ENCODE assay signal across 22 cellular contexts in genomic region chr9:134412298-134412711, GRCh38.
DNase-seq lines count a peak whose midpoint lies in the region; ATAC-seq and TF ChIP-seq lines count a peak whose summit lies in the region.
"Had no signal": no experiment of that assay in that cellular context is flagged by ENCODE, and none has a peak within 500 bp of the region (broad histone marks: within the 10 kb centered on the region; RNA-seq: fewer than 3 reads in every experiment).

No MANE protein-coding gene starts in this region.

- no peak for TF ChIP-seq CTCF in HL-60 (IDR thresholded peaks at IDR 0.05; ENCODE audit: insufficient read depth, low read length)
- no peak for TF ChIP-seq CTCF in endothelial cell (IDR thresholded peaks at IDR 0.05; ENCODE audit: unreplicated experiment)
- TF ChIP-seq CTCF in psoas muscle (IDR thresholded peaks at IDR 0.05), result no peak
- TF ChIP-seq CTCF in left lung (IDR thresholded peaks at IDR 0.05), result no peak

- H3K27ac Mint-ChIP-seq in endothelial cell (ENCODE audit: unreplicated experiment), result peak overlapping the region; percentile 93
- no peak overlapping the region for H3K27ac Mint-ChIP-seq in naive thymus-derived CD4-positive, alpha-beta T cell

- H3K27ac ChIP-seq in BLaER1 treated with 17β-estradiol and CSF1 and Interleukin-3, amounts not matched to agents 10 nM and 100 nM, result peak overlapping the region in 1 of 11 experiments; percentile 91; a peak in 1 of 22 replicates
- H3K27ac ChIP-seq in HL-60 (replicated peaks), result peak overlapping the region; percentile 89
- peak overlapping the region; percentile 81 for H3K27ac ChIP-seq in psoas muscle
- H3K27ac ChIP-seq in naive thymus-derived CD4-positive, alpha-beta T cell (ENCODE audit: low read depth, low read length), result no peak overlapping the region
- H3K27ac ChIP-seq in left lung, result no peak overlapping the region
- H3K27ac ChIP-seq: neural progenitor cell had no signal

- peaks cover 11% of the 10 kb centered on the region for H3K36me3 Mint-ChIP-seq in endothelial cell (ENCODE audit: low read depth, unreplicated experiment)
- no peaks in the 10 kb centered on the region for H3K36me3 Mint-ChIP-seq in naive thymus-derived CD4-positive, alpha-beta T cell
- H3K36me3 Mint-ChIP-seq: activated naive CD8-positive, alpha-beta T cell treated with anti-CD3 and anti-CD28 coated beads, Interleukin-2, amount 10 ng/mL, durations not matched to agents 7 days and 5 days; neural progenitor cell had no signal

- CTCF ChIA-PET in naive thymus-derived CD4-positive, alpha-beta T cell (lab: Charles Lee), result interaction anchor here (0.6 kb wide), 1 partner anchor 142 kb away, joined by 3 read pairs; no protein-coding TSS in a partner anchor

- 71 to 81% (median 72%) methylated on average over 16 of the region's 16 CpGs for WGBS in psoas muscle, 3 donors

- no peak overlapping the region for H3K4me3 ChIP-seq in BLaER1 treated with 17β-estradiol and CSF1 and Interleukin-3, amounts not matched to agents 10 nM and 100 nM
- no peak overlapping the region for H3K4me3 ChIP-seq in HL-60 (replicated peaks; ENCODE audit: insufficient read depth, low read length)
- no peak overlapping the region for H3K4me3 ChIP-seq in psoas muscle
- no peak overlapping the region for H3K4me3 ChIP-seq in naive thymus-derived CD4-positive, alpha-beta T cell (ENCODE audit: low read length)
- H3K4me3 ChIP-seq in left lung, result no peak overlapping the region
- H3K4me3 ChIP-seq: neural progenitor cell had no signal

- peaks cover 5% of the 10 kb centered on the region for H3K9me3 Mint-ChIP-seq in endothelial cell (ENCODE audit: unreplicated experiment)
- no peaks in the 10 kb centered on the region for H3K9me3 Mint-ChIP-seq in naive thymus-derived CD4-positive, alpha-beta T cell
- H3K9me3 Mint-ChIP-seq: activated naive CD8-positive, alpha-beta T cell treated with anti-CD3 and anti-CD28 coated beads, Interleukin-2, amount 10 ng/mL, durations not matched to agents 7 days and 5 days; dendritic cell treated with granulocyte-macrophage colony-stimulating factor and Interleukin-4, amounts not matched to agents 40 ng/mL and 50 ng/mL, for 4 days; neural progenitor cell had no signal

- DNase-seq in HL-60 (ENCODE audit: low read depth in 1 of 2, low spot score in 1 of 2) (peak in 1 of 2 experiments; percentile 67), endothelial cell (ENCODE audit: low spot score) (no peak), psoas muscle (peak in 1 of 2 donors; percentile 65), GM03348 (ENCODE audit: low spot score) (no peak), left lung (no peak)
- DNase-seq in naive thymus-derived CD4-positive, alpha-beta T cell, result no peak
- DNase-seq: activated CD8-positive, alpha-beta T cell treated with anti-CD3 and anti-CD28 coated beads, Interleukin-2, amount 10 ng/mL, durations not matched to agents 7 days and 5 days; activated naive CD8-positive, alpha-beta T cell treated with anti-CD3 and anti-CD28 coated beads, Interleukin-2, amount 10 ng/mL, durations not matched to agents 7 days and 5 days; activated T-cell treated with anti-CD3 and anti-CD28 coated beads, Interleukin-2, amount 50 U/mL, for 48 hours; AML-193; Calu3; GOT3; KBM-7; midbrain; NCI-H1436; NCI-H226; SHP77 treated with DMSO at 0.1 percent for 48 hours; stimulated activated CD4-positive, alpha-beta T cell treated with anti-CD3 and anti-CD28 coated beads, Interleukin-1b, Interleukin-23, amount 100 ng/mL, for 48 hours had no signal

- peak overlapping the region; percentile 15 to 100 (median 50); a peak in 19 of 22 replicates for H3K4me2 ChIP-seq in BLaER1 treated with 17β-estradiol and CSF1 and Interleukin-3, amounts not matched to agents 10 nM and 100 nM
- H3K4me2 ChIP-seq: neural progenitor cell had no signal

- intact Hi-C loops in psoas muscle (cut with DNase I), result loop anchor here in 1 of 2 donors (5.0 kb wide), 2 partner anchors 35 to 80 kb away; no protein-coding TSS in a partner anchor
- intact Hi-C loops in naive thymus-derived CD4-positive, alpha-beta T cell (cut with micrococcal nuclease), result no loop called here
- intact Hi-C loops in left lung (cut with DNase I), result no loop called here

- H3K9ac ChIP-seq in BLaER1 treated with 17β-estradiol and CSF1 and Interleukin-3, amounts not matched to agents 10 nM and 100 nM, result peak overlapping the region in 2 of 11 experiments; percentile 18 to 40; a peak in 4 of 22 replicates
- H3K9ac ChIP-seq: neural progenitor cell had no signal

- H3K4me3 Mint-ChIP-seq in endothelial cell (ENCODE audit: unreplicated experiment), result peak overlapping the region; percentile 60
- H3K4me3 Mint-ChIP-seq in naive thymus-derived CD4-positive, alpha-beta T cell, result no peak overlapping the region
- H3K4me3 Mint-ChIP-seq: activated CD8-positive, alpha-beta T cell treated with anti-CD3 and anti-CD28 coated beads, Interleukin-2, amount 10 ng/mL, durations not matched to agents 7 days and 5 days; activated naive CD8-positive, alpha-beta T cell treated with anti-CD3 and anti-CD28 coated beads, Interleukin-2, amount 10 ng/mL, durations not matched to agents 7 days and 5 days; neural progenitor cell had no signal

- peaks cover 27% of the 10 kb centered on the region for H3K4me1 Mint-ChIP-seq in endothelial cell (ENCODE audit: unreplicated experiment)
- peaks cover 3 to 19% (median 11%) of the 10 kb centered on the region in 7 donors for H3K4me1 Mint-ChIP-seq in naive thymus-derived CD4-positive, alpha-beta T cell

- peaks cover 30 to 88% (median 70%) of the 10 kb centered on the region in 11 experiments for H3K36me3 ChIP-seq in BLaER1 treated with 17β-estradiol and CSF1 and Interleukin-3, amounts not matched to agents 10 nM and 100 nM
- H3K36me3 ChIP-seq in psoas muscle (ENCODE audit: insufficient read depth in 1 of 2, low read depth in 1 of 2), result peaks cover 0 to 11% of the 10 kb centered on the region in 2 donors
- no peaks in the 10 kb centered on the region for H3K36me3 ChIP-seq in naive thymus-derived CD4-positive, alpha-beta T cell (ENCODE audit: control insufficient read depth in 2 of 3, insufficient read depth in 3 of 3, low read length in 3 of 3)
- peaks cover 0 to 70% of the 10 kb centered on the region in 2 donors for H3K36me3 ChIP-seq in left lung
- H3K36me3 ChIP-seq: neural progenitor cell had no signal

- peaks cover 38 to 83% (median 74%) of the 10 kb centered on the region in 10 experiments for H3K4me1 ChIP-seq in BLaER1 treated with 17β-estradiol and CSF1 and Interleukin-3, amounts not matched to agents 10 nM and 100 nM
- H3K4me1 ChIP-seq in psoas muscle (peaks cover 86% of the 10 kb centered on the region), left lung (peaks cover 55 to 77% of the 10 kb centered on the region in 2 donors)
- H3K4me1 ChIP-seq in naive thymus-derived CD4-positive, alpha-beta T cell (ENCODE audit: control insufficient read depth in 2 of 2, insufficient read depth in 2 of 2, low read length in 2 of 2), result peaks cover 5 to 7% of the 10 kb centered on the region in 2 donors
- H3K4me1 ChIP-seq: neural progenitor cell had no signal

- peaks cover 76 to 99% (median 96%) of the 10 kb centered on the region in 11 experiments; a peak in 21 of 22 replicates for H4K20me1 ChIP-seq in BLaER1 treated with 17β-estradiol and CSF1 and Interleukin-3, amounts not matched to agents 10 nM and 100 nM

- no peaks in the 10 kb centered on the region for H3K27me3 ChIP-seq in BLaER1 treated with 17β-estradiol and CSF1 and Interleukin-3, amounts not matched to agents 10 nM and 100 nM
- no peaks in the 10 kb centered on the region for H3K27me3 ChIP-seq in HL-60 (ENCODE audit: insufficient read depth, poor library complexity, severe bottlenecking)
- H3K27me3 ChIP-seq in psoas muscle (ENCODE audit: insufficient read depth in 3 of 3, low read length in 2 of 3), result no peaks in the 10 kb centered on the region
- no peaks in the 10 kb centered on the region for H3K27me3 ChIP-seq in naive thymus-derived CD4-positive, alpha-beta T cell (ENCODE audit: control insufficient read depth in 2 of 2, insufficient read depth in 2 of 2, low read length in 2 of 2)
- H3K27me3 ChIP-seq in left lung, result no peaks in the 10 kb centered on the region
- H3K27me3 ChIP-seq: neural progenitor cell had no signal

- POLR2A ChIA-PET in naive thymus-derived CD4-positive, alpha-beta T cell (lab: Charles Lee), result no interaction called here

- no peak for ATAC-seq in psoas muscle
- no peak for ATAC-seq in naive thymus-derived CD4-positive, alpha-beta T cell
- ATAC-seq in HG03469 (IDR thresholded peaks at IDR 0.05; ENCODE audit: unreplicated experiment), result no peak
- ATAC-seq in left lung, result no peak
- ATAC-seq: activated CD8-positive, alpha-beta T cell treated with anti-CD3 and anti-CD28 coated beads, Interleukin-2, amount 10 ng/mL, durations not matched to agents 7 days and 5 days had no signal

- H3K27me3 Mint-ChIP-seq in endothelial cell (ENCODE audit: unreplicated experiment), result peaks cover 14% of the 10 kb centered on the region
- peaks cover 0 to 2% (median 0%) of the 10 kb centered on the region in 5 donors for H3K27me3 Mint-ChIP-seq in naive thymus-derived CD4-positive, alpha-beta T cell
- H3K27me3 Mint-ChIP-seq: activated naive CD8-positive, alpha-beta T cell treated with anti-CD3 and anti-CD28 coated beads, Interleukin-2, amount 10 ng/mL, durations not matched to agents 7 days and 5 days; dendritic cell treated with granulocyte-macrophage colony-stimulating factor and Interleukin-4, amounts not matched to agents 40 ng/mL and 50 ng/mL, for 4 days had no signal

- H3K9me3 ChIP-seq in BLaER1 treated with 17β-estradiol and CSF1 and Interleukin-3, amounts not matched to agents 10 nM and 100 nM (replicated peaks in 1 of 11), result no peaks in the 10 kb centered on the region
- H3K9me3 ChIP-seq in psoas muscle (no peaks in the 10 kb centered on the region), left lung (no peaks in the 10 kb centered on the region)
- no peaks in the 10 kb centered on the region for H3K9me3 ChIP-seq in naive thymus-derived CD4-positive, alpha-beta T cell (ENCODE audit: control insufficient read depth in 2 of 3, low read length in 3 of 3)

Comparison
In these comparisons a context has a peak if more than half of its experiments do, and no peak if none do; other contexts are left out.
1. H3K27ac ChIP-seq: peak in HL-60 (single experiment) and psoas muscle (single experiment); none in naive thymus-derived CD4-positive, alpha-beta T cell (single experiment) and left lung (0 of 2).